In genomic region chr18:22710628-22711380, GRCh38 we compare ENCODE assay signal across 9 cellular contexts.
DNase-seq lines count a peak whose midpoint lies in the region; ATAC-seq and TF ChIP-seq lines count a peak whose summit lies in the region.
"Had no signal": no experiment of that assay in that cellular context is flagged by ENCODE, and none has a peak within 500 bp of the region (broad histone marks: within the 10 kb centered on the region; RNA-seq: fewer than 3 reads in every experiment).

No MANE protein-coding gene starts in this region.

- DNase-seq in HT1080 (ENCODE audit: low read depth) (peak; percentile 69), coronary artery (ENCODE audit: low spot score) (no peak), left lung (peak; percentile 49 to 76), Ammon's horn (ENCODE audit: low spot score) (no peak), medulla oblongata (ENCODE audit: extremely low spot score) (no peak)
- DNase-seq in activated CD4-positive, alpha-beta memory T cell treated with anti-CD3 and anti-CD28 coated beads for 36 hours, result no peak

- H3K4me3 Mint-ChIP-seq in activated CD4-positive, alpha-beta memory T cell treated with anti-CD3 and anti-CD28 coated beads for 36 hours, result no peak overlapping the region

- POLR2A ChIA-PET in activated CD4-positive, alpha-beta memory T cell treated with anti-CD3 and anti-CD28 coated beads for 36 hours (lab: Charles Lee), result no interaction called here

- H3K9me3 Mint-ChIP-seq in activated CD4-positive, alpha-beta memory T cell treated with anti-CD3 and anti-CD28 coated beads for 36 hours, result no peaks in the 10 kb centered on the region
- H3K9me3 Mint-ChIP-seq: activated naive CD4-positive, alpha-beta T cell treated with anti-CD3 and anti-CD28 coated beads, Interleukin-2, amount 50 U/mL, for 72 hours had no signal

- intact Hi-C loops in left lung (cut with DNase I), result no loop called here
- intact Hi-C loops in activated CD4-positive, alpha-beta memory T cell treated with anti-CD3 and anti-CD28 coated beads for 36 hours (cut with micrococcal nuclease), result no loop called here

- H3K27me3 Mint-ChIP-seq in activated CD4-positive, alpha-beta memory T cell treated with anti-CD3 and anti-CD28 coated beads for 36 hours, result no peaks in the 10 kb centered on the region

- H3K9ac ChIP-seq in subcutaneous abdominal adipose tissue (ENCODE audit: low read length in 5 of 5), result peak overlapping the region in 4 of 5 donors; percentile 2 to 72 (median 34)

- H3K36me3 Mint-ChIP-seq in activated CD4-positive, alpha-beta memory T cell treated with anti-CD3 and anti-CD28 coated beads for 36 hours, result no peaks in the 10 kb centered on the region
- H3K36me3 Mint-ChIP-seq: activated naive CD4-positive, alpha-beta T cell treated with anti-CD3 and anti-CD28 coated beads, Interleukin-2, amount 50 U/mL, for 72 hours had no signal

- H3K36me3 ChIP-seq in left lung (no peaks in the 10 kb centered on the region), subcutaneous abdominal adipose tissue (ENCODE audit: control insufficient read depth in 5 of 5, insufficient read depth in 5 of 5, low read length in 5 of 5) (no peaks in the 10 kb centered on the region)

- H3K27ac Mint-ChIP-seq in activated CD4-positive, alpha-beta memory T cell treated with anti-CD3 and anti-CD28 coated beads for 36 hours, result no peak overlapping the region
- H3K27ac Mint-ChIP-seq: activated naive CD4-positive, alpha-beta T cell treated with anti-CD3 and anti-CD28 coated beads, Interleukin-2, amount 50 U/mL, for 72 hours had no signal

- H3K27ac ChIP-seq in coronary artery (peak overlapping the region; percentile 73 to 77), left lung (peak overlapping the region; percentile 75 to 85), subcutaneous abdominal adipose tissue (ENCODE audit: low read depth, low read length) (peak overlapping the region; percentile 48)

- H3K27me3 ChIP-seq in left lung (no peaks in the 10 kb centered on the region), subcutaneous abdominal adipose tissue (ENCODE audit: control insufficient read depth in 5 of 5, insufficient read depth in 4 of 5, low read length in 5 of 5) (no peaks in the 10 kb centered on the region)

- ATAC-seq in left lung (peak; percentile 89), HG02885 (IDR thresholded peaks at IDR 0.05; ENCODE audit: poor library complexity, unreplicated experiment) (no peak)
- ATAC-seq: activated naive CD4-positive, alpha-beta T cell treated with anti-CD3 and anti-CD28 coated beads, Interleukin-2, amount 50 U/mL, for 72 hours had no signal

- TF ChIP-seq CTCF in coronary artery (IDR thresholded peaks at IDR 0.05) (no peak), left lung (IDR thresholded peaks at IDR 0.05) (no peak)

- CTCF ChIA-PET in activated CD4-positive, alpha-beta memory T cell treated with anti-CD3 and anti-CD28 coated beads for 36 hours (lab: Charles Lee), result no interaction called here

- no peaks in the 10 kb centered on the region for H3K9me3 ChIP-seq in left lung
- no peaks in the 10 kb centered on the region for H3K9me3 ChIP-seq in subcutaneous abdominal adipose tissue (ENCODE audit: control insufficient read depth in 5 of 5, low read length in 5 of 5)

- no peaks in the 10 kb centered on the region for H3K4me1 Mint-ChIP-seq in activated CD4-positive, alpha-beta memory T cell treated with anti-CD3 and anti-CD28 coated beads for 36 hours (ENCODE audit: low read depth)

- H3K4me3 ChIP-seq in coronary artery (peak overlapping the region; percentile 73), left lung (peak overlapping the region; percentile 16 to 21), subcutaneous abdominal adipose tissue (ENCODE audit: low read depth in 1 of 5, low read length in 5 of 5) (peak overlapping the region; percentile 52 to 71 (median 65))

- peaks cover 5% of the 10 kb centered on the region in 2 donors for H3K4me1 ChIP-seq in left lung
- H3K4me1 ChIP-seq in subcutaneous abdominal adipose tissue (ENCODE audit: control insufficient read depth in 5 of 5, insufficient read depth in 5 of 5, low read length in 5 of 5), result peaks cover 0 to 27% (median 15%) of the 10 kb centered on the region in 5 donors

Comparison
In these comparisons a context has a peak if more than half of its experiments do, and no peak if none do; other contexts are left out.
1. DNase-seq: peak in HT1080 (single experiment) and left lung (2 of 2); none in coronary artery (single experiment), activated CD4-positive, alpha-beta memory T cell treated with anti-CD3 and anti-CD28 coated beads for 36 hours (single experiment), Ammon's horn (single experiment) and medulla oblongata (single experiment).
2. H3K4me3 ChIP-seq: peak in every context shown above with its lines; median percentile 73 in coronary artery; 65 in subcutaneous abdominal adipose tissue; 18 in left lung.
3. Peak in every context shown above with its lines, with median percentiles within 50 percentile points of each other: H3K27ac ChIP-seq.